In genomic region chr19:35868172-35868822, GRCh38 we compare ENCODE assay signal across 1 cellular context.
TF ChIP-seq lines count a peak whose summit lies in the region.

Gene APLP1 (plus strand): TSS chr19:35868574. CDS start chr19:35868637, 63 bp downstream.

TF ChIP-seq in GM12878, 131 proteins besides CTCF, POLR2A, EP300 and RAD21 (continued from another document):
- TF ChIP-seq KAT2A (conservative IDR thresholded peaks at IDR 0.05; ENCODE audit: control insufficient read depth, low read depth, low read length) (no peak), KDM1A (IDR thresholded peaks at IDR 0.05; ENCODE audit: borderline replicate concordance) (no peak), IKZF1 (conservative IDR thresholded peaks at IDR 0.05) (0 out of 2 replicates have a peak, but pooled peaks have one; percentile 17), ZBTB4 (CRISPR knock-in tag; IDR thresholded peaks at IDR 0.05) (no peak), E2F8 (IDR thresholded peaks at IDR 0.05; ENCODE audit: low read depth, partially characterized antibody) (no peak), TARDBP (IDR thresholded peaks at IDR 0.05; ENCODE audit: borderline replicate concordance) (no peak), STAT1 (conservative IDR thresholded peaks at IDR 0.05) (no peak), PKNOX1 (IDR thresholded peaks at IDR 0.05) (no peak), SREBF1 (IDR thresholded peaks at IDR 0.05; ENCODE audit: low read length) (no peak), TCF3 (IDR thresholded peaks at IDR 0.05; ENCODE audit: borderline replicate concordance, insufficient read depth, low read depth, low read length) (no peak), SUZ12 (IDR thresholded peaks at IDR 0.05; ENCODE audit: unreplicated experiment) (no peak), CHD2 (IDR thresholded peaks at IDR 0.05; ENCODE audit: borderline replicate concordance, low read depth, low read length) (no peak), PBX3 (IDR thresholded peaks at IDR 0.05; ENCODE audit: insufficient replicate concordance, low read depth, low read length) (no peak), PML (IDR thresholded peaks at IDR 0.05; ENCODE audit: low read length) (no peak), LARP7 (IDR thresholded peaks at IDR 0.05) (no peak), DPF2 (IDR thresholded peaks at IDR 0.05) (peak; percentile 19; the same call in 1 of the 2 replicates), PAX8 (IDR thresholded peaks at IDR 0.05) (no peak), POU2F2 (IDR thresholded peaks at IDR 0.05; ENCODE audit: borderline replicate concordance, low read depth, low read length) (no peak), NR2F1 (conservative IDR thresholded peaks at IDR 0.05) (0 out of 2 replicates have a peak, but pooled peaks have one; percentile 19), BCLAF1 (IDR thresholded peaks at IDR 0.05) (no peak), EGR1 (IDR thresholded peaks at IDR 0.05; ENCODE audit: borderline replicate concordance in 1 of 2, low read depth in 2 of 2, low read length in 2 of 2) (peak in 1 of 2 experiments; percentile 81; a peak in 2 of 3 replicates), CBFB (IDR thresholded peaks at IDR 0.05; ENCODE audit: low read depth) (no peak)
TF ChIP-seq in GM12878: peak in this region for 4.
